Comparison of ENCODE assay signal across 19 cellular contexts in the genomic region with DNA sequence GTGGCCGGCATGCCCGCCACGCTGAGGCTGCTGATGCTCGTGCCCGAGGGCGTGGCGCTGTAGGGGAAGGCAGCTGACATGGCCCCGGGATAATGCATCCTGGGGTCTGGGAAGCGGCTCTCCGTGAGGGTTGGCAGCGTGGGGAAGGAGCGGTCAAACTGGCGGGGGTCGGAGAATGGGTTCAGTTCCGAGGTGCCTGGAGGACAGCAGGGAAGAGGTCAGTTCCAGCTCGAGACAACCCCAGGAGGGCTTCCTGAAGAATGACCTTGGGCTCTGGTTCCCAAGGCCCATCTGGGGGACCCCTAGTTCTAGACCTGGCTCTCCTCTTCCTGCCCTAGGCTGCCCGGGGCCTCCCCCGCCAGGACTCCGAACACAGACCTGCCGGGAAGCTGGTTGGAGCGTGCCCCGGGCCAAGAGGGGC. TPM values are rescaled to one million over a fixed set of nuclear protein-coding genes. Genes with fewer than 3 reads are reported as not detected.
DNase-seq lines count a peak whose midpoint lies in the region; ATAC-seq lines count a peak whose summit lies in the region.
"Had no signal": no experiment of that assay in that cellular context is flagged by ENCODE, and none has a peak within 500 bp of the region (broad histone marks: within the 10 kb centered on the region; RNA-seq: fewer than 3 reads in every experiment).

No MANE protein-coding gene starts in this region.

- H3K9me3 Mint-ChIP-seq in stimulated activated naive CD8-positive, alpha-beta T cell treated with anti-CD3 and anti-CD28 coated beads, Interleukin-15, Interleukin-2, amounts not matched to agents 100 ng/mL and 50 ng/mL, for 24 hours = no peaks in the 10 kb centered on the region
- H3K9me3 Mint-ChIP-seq in memory B cell = no peaks in the 10 kb centered on the region

- H3K4me1 Mint-ChIP-seq in stimulated activated naive CD8-positive, alpha-beta T cell treated with anti-CD3 and anti-CD28 coated beads, Interleukin-15, Interleukin-2, amounts not matched to agents 100 ng/mL and 50 ng/mL, for 24 hours (ENCODE audit: low read depth) = peaks cover 64% of the 10 kb centered on the region
- H3K4me1 Mint-ChIP-seq in memory B cell = peaks cover 28% of the 10 kb centered on the region

- DNase-seq in activated CD4-positive, CD25-positive, alpha-beta regulatory T cell treated with anti-CD3 and anti-CD28 coated beads, Interleukin-2, amount 50 U/mL, for 72 hours = peak; percentile 12
- DNase-seq in stimulated activated naive CD8-positive, alpha-beta T cell treated with anti-CD3 and anti-CD28 coated beads, Interleukin-15, Interleukin-2, amounts not matched to agents 100 U/mL and 50 U/mL, for 24 hours = no peak
- DNase-seq in memory B cell (ENCODE audit: low spot score in 2 of 2) = no peak
- DNase-seq in NCI-H2171 treated with DMSO at 0.1 percent for 48 hours (lab: John Stamatoyannopoulos, UW) = no peak
- DNase-seq in A172 (ENCODE audit: low spot score) = no peak
- no peak for DNase-seq in amniotic stem cell (lab: John Stamatoyannopoulos, UW)
- DNase-seq: NCI-H1092 treated with DMSO at 0.1 percent for 48 hours, NCI-H748 treated with DMSO at 0.1 percent for 48 hours, OCI-M1, sigmoid colon, WERI-Rb-1 had no signal

- H3K4me3 Mint-ChIP-seq in stimulated activated naive CD8-positive, alpha-beta T cell treated with anti-CD3 and anti-CD28 coated beads, Interleukin-15, Interleukin-2, amounts not matched to agents 100 ng/mL and 50 ng/mL, for 24 hours = peak overlapping the region; percentile 23
- H3K4me3 Mint-ChIP-seq in memory B cell = no peak overlapping the region

- H3K27ac Mint-ChIP-seq in stimulated activated naive CD8-positive, alpha-beta T cell treated with anti-CD3 and anti-CD28 coated beads, Interleukin-15, Interleukin-2, amounts not matched to agents 100 ng/mL and 50 ng/mL, for 24 hours = peak overlapping the region; percentile 55
- peak overlapping the region; percentile 60 for H3K27ac Mint-ChIP-seq in memory B cell

- H3K36me3 Mint-ChIP-seq in stimulated activated naive CD8-positive, alpha-beta T cell treated with anti-CD3 and anti-CD28 coated beads, Interleukin-15, Interleukin-2, amounts not matched to agents 100 ng/mL and 50 ng/mL, for 24 hours (ENCODE audit: low read depth) = peaks cover 54% of the 10 kb centered on the region
- H3K36me3 Mint-ChIP-seq in memory B cell = peaks cover 14% of the 10 kb centered on the region

- ATAC-seq in activated CD4-positive, CD25-positive, alpha-beta regulatory T cell treated with anti-CD3 and anti-CD28 coated beads, Interleukin-2, amount 50 U/mL, for 24 hours = no peak
- no peak for ATAC-seq in stimulated activated naive CD8-positive, alpha-beta T cell treated with anti-CD3 and anti-CD28 coated beads, Interleukin-15, Interleukin-2, amounts not matched to agents 100 U/mL and 50 U/mL, for 24 hours
- no peak for ATAC-seq in memory B cell (ENCODE audit: low read depth)
- ATAC-seq: esophagus mucosa, gastroesophageal sphincter, left lung had no signal

- no peaks in the 10 kb centered on the region for H3K27me3 Mint-ChIP-seq in stimulated activated naive CD8-positive, alpha-beta T cell treated with anti-CD3 and anti-CD28 coated beads, Interleukin-15, Interleukin-2, amounts not matched to agents 100 ng/mL and 50 ng/mL, for 24 hours
- H3K27me3 Mint-ChIP-seq in memory B cell = no peaks in the 10 kb centered on the region

RNA-seq across cellular contexts. Expression of gene RUNX3, which starts 27.6 kb away (rescaled TPM):
- not detected in 2 replicates for total RNA-seq in A172 (2014; rRNA removed; shearing (Covaris generic))
- total RNA-seq: cardiac muscle cell, LHCN-M2, osteocyte had no signal
